9 cellular contexts compared by ENCODE assay signal in genomic region chr1:109370712-109371270, GRCh38. TPM values are rescaled to one million over a fixed set of nuclear protein-coding genes. Genes with fewer than 3 reads are reported as not detected.
DNase-seq lines count a peak whose midpoint lies in the region; ATAC-seq and TF ChIP-seq lines count a peak whose summit lies in the region.
"Had no signal": no experiment of that assay in that cellular context is flagged by ENCODE, and none has a peak within 500 bp of the region (broad histone marks: within the 10 kb centered on the region; RNA-seq: fewer than 3 reads in every experiment).

No MANE protein-coding gene starts in this region.

- H3K27me3 ChIP-seq in breast epithelium (no peaks in the 10 kb centered on the region), mucosa of rectum (ENCODE audit: control insufficient read depth in 2 of 2, insufficient read depth in 2 of 2, low read length in 2 of 2) (no peaks in the 10 kb centered on the region)

- CTCF ChIA-PET in AG04449 (lab: Yijun Ruan, JAX), result interaction anchor here (1.0 to 1.9 kb wide), 9 partner anchors 8 to 161 kb away, joined by 3 to 8 read pairs (median 4); partner anchors contain the start of genes CYB561D1 and SORT1

- H3K9me3 ChIP-seq in breast epithelium, result no peaks in the 10 kb centered on the region
- no peaks in the 10 kb centered on the region for H3K9me3 ChIP-seq in mucosa of rectum (ENCODE audit: control insufficient read depth in 2 of 2, low read length in 2 of 2)

- no peaks in the 10 kb centered on the region for H3K36me3 ChIP-seq in breast epithelium
- H3K36me3 ChIP-seq in mucosa of rectum (ENCODE audit: control insufficient read depth in 2 of 2, insufficient read depth in 2 of 2, low read length in 2 of 2), result peaks cover 2 to 7% of the 10 kb centered on the region in 2 donors

- H3K4me1 ChIP-seq in breast epithelium (no peaks in the 10 kb centered on the region), mucosa of rectum (ENCODE audit: control insufficient read depth in 2 of 2, insufficient read depth in 2 of 2, low read length in 2 of 2) (peaks cover 4% of the 10 kb centered on the region in 2 donors)

- H3K4me3 ChIP-seq in AG04449 (ENCODE audit: low read depth, low read length) (peak overlapping the region; percentile 37), breast epithelium (peak overlapping the region in 1 of 3 donors; percentile 12), mucosa of rectum (ENCODE audit: low read length in 2 of 2) (no peak overlapping the region)

- no peak for TF ChIP-seq POLR2A in breast epithelium (IDR thresholded peaks at IDR 0.05)

- TF ChIP-seq CTCF in AG04449 (IDR thresholded peaks at IDR 0.05; ENCODE audit: insufficient read depth, low read length, missing control alignments), result no peak
- TF ChIP-seq CTCF in breast epithelium (IDR thresholded peaks at IDR 0.05), result no peak

- POLR2A ChIA-PET in AG04449 (lab: Yijun Ruan, JAX), result interaction anchor here (1.0 to 2.4 kb wide), 5 partner anchors 9 to 130 kb away, joined by 4 to 13 read pairs (median 5); partner anchors contain the start of genes PSRC1 and SORT1

- no peak for ATAC-seq in HG03175 (IDR thresholded peaks at IDR 0.05; ENCODE audit: unreplicated experiment)
- ATAC-seq in GM21367 (IDR thresholded peaks at IDR 0.05; ENCODE audit: unreplicated experiment), result no peak

- H3K27ac ChIP-seq in breast epithelium (peak overlapping the region; percentile 67 to 69), mucosa of rectum (ENCODE audit: low read depth in 2 of 2, low read length in 2 of 2) (peak overlapping the region; percentile 20 to 68)

- DNase-seq in AG04449 (ENCODE audit: low read depth, low spot score), result peak; percentile 94
- peak; percentile 93 for DNase-seq in LHCN-M2 (ENCODE audit: low read depth)
- no peak for DNase-seq in breast epithelium (ENCODE audit: low spot score in 2 of 2)
- DNase-seq in DMS53 treated with DMSO at 0.1 percent for 48 hours (lab: John Stamatoyannopoulos, UW; ENCODE audit: unreplicated experiment), result no peak
- DNase-seq in DMS79 (lab: John Stamatoyannopoulos, UW), result no peak
- DNase-seq: SHP77 had no signal

- intact Hi-C loops in breast epithelium (cut with DNase I; ENCODE audit: low total_unique reads), result no loop called here

- no peak overlapping the region for H3K9ac ChIP-seq in mucosa of rectum (ENCODE audit: low read depth in 1 of 2, low read length in 2 of 2)

RNA-seq across cellular contexts. Expression of gene SORT1, which starts 26.9 kb away (rescaled TPM):
- 9.4 and 18.1 TPM in 2 replicates for total RNA-seq in LHCN-M2 (2014; rRNA removed)
- polyA plus RNA-seq in LHCN-M2 (2012), result 38.8 TPM
- total RNA-seq in breast epithelium, result 100 to 1,000 TPM in 1 of 3 donors, 10 to 100 TPM in 2; 51.1 to 135 (median 69.8) TPM

RNA-seq across cellular contexts. Expression of gene PSMA5, which starts 55.5 kb away (rescaled TPM):
- 46.8 and 47.8 TPM in 2 replicates for total RNA-seq in LHCN-M2 (2014; rRNA removed)
- 93.3 TPM for polyA plus RNA-seq in LHCN-M2 (2012)
- 10 to 100 TPM; 23.7 to 36.7 (median 28.8) TPM for total RNA-seq in breast epithelium

Comparison
In these comparisons a context has a peak if more than half of its experiments do, and no peak if none do; other contexts are left out.
1. DNase-seq: peak in AG04449 (single experiment) and LHCN-M2 (single experiment); none in breast epithelium (0 of 2), DMS53 treated with DMSO at 0.1 percent for 48 hours (single experiment) and DMS79 (single experiment).